ENCODE assay signal across 22 cellular contexts in the genomic region with DNA sequence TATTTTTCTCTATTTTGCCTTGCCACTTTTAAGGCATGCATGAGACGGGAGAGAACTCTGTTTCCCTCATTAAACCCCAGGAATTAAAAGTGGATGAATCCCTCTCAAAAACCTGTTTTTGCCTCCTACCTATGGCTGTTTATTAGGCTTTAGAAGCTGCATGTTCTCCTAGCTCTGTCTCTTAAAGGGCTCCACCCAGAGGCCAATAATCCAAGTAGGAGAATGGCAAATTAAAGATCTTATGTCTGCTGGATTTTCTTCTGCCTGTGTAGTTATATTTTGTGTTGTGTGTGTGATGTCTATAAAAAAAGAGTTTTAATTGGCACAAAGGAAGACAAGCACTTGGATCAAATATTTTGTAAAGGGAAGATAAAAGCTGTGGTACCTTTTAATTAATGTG. TPM values are rescaled to one million over a fixed set of nuclear protein-coding genes. Genes with fewer than 3 reads are reported as not detected.
A peak's percentile ranks its signal among the peaks of the same experiment; 100 is the strongest.
DNase-seq lines count a peak whose midpoint lies in the region; ATAC-seq, FAIRE-seq and TF ChIP-seq lines count a peak whose summit lies in the region.
"Had no signal": no experiment of that assay in that cellular context is flagged by ENCODE, and none has a peak within 500 bp of the region (broad histone marks: within the 10 kb centered on the region; RNA-seq: fewer than 3 reads in every experiment).

No MANE protein-coding gene starts in this region.

- no peak overlapping the region for H2BK15ac ChIP-seq in mesendoderm (replicated peaks; ENCODE audit: low read depth)

- no peak overlapping the region for H3K4me2 ChIP-seq in mesendoderm (ENCODE audit: low read length)

- H3K36me3 ChIP-seq in mesendoderm (ENCODE audit: control insufficient read depth, insufficient read depth, low read length) (no peaks in the 10 kb centered on the region), small intestine (ENCODE audit: control insufficient read depth in 2 of 2, insufficient read depth in 2 of 2, low read length in 2 of 2) (no peaks in the 10 kb centered on the region)
- H3K36me3 ChIP-seq: BE2C, ovary, uterus had no signal

- no peak overlapping the region for H4K8ac ChIP-seq in mesendoderm (ENCODE audit: low read depth, low read length)

- H3K18ac ChIP-seq in mesendoderm (ENCODE audit: low read length), result no peak overlapping the region

- no peaks in the 10 kb centered on the region for H3K9me3 ChIP-seq in small intestine (ENCODE audit: control insufficient read depth, low read depth)
- H3K9me3 ChIP-seq: BE2C, ovary, uterus had no signal

- DNase-seq in Kasumi-1 (lab: John Stamatoyannopoulos, UW) (peak; percentile 19 to 21), astrocyte of the spinal cord (ENCODE audit: low read depth, low spot score) (peak; percentile 28), mesendoderm (peak; percentile 26), small intestine (no peak), GM19240 (ENCODE audit: insufficient read length, low spot score) (no peak)
- no peak for DNase-seq in stimulated activated naive CD4-positive, alpha-beta T cell treated with Interleukin-2 at 50 U/mL for 16 hours (lab: John Stamatoyannopoulos, UW)
- DNase-seq: activated CD4-positive, alpha-beta T cell treated with anti-CD3 and anti-CD28 coated beads, Interleukin-2, amount 10 ng/mL, durations not matched to agents 24 days and 14 days; activated T-cell treated with anti-CD3 and anti-CD28 coated beads for 4 hours; BE2C; DND-41; islet precursor cell; KG1; NCI-H1930; NCI-H69; ovary; SIG-M5; stimulated activated naive CD4-positive, alpha-beta T cell; T-helper 9 cell; uterus had no signal

- H2AK5ac ChIP-seq in mesendoderm (ENCODE audit: low read length), result no peak overlapping the region

- ATAC-seq in HG02571 (IDR thresholded peaks at IDR 0.05; ENCODE audit: unreplicated experiment), result no peak

- FAIRE-seq in small intestine (lab: Jason Lieb, UNC), result no peak

- H3K27ac ChIP-seq in C4-2B (no peak overlapping the region), mesendoderm (ENCODE audit: low read depth, low read length) (no peak overlapping the region), small intestine (ENCODE audit: low read depth in 1 of 2, low read length in 1 of 2) (no peak overlapping the region)
- H3K27ac ChIP-seq: ovary, skin epidermis, uterus had no signal

- no peak overlapping the region for H3K4ac ChIP-seq in mesendoderm (ENCODE audit: low read depth, low read length)

- H3K27me3 ChIP-seq in mesendoderm (ENCODE audit: insufficient read depth, low read length, poor library complexity) (no peaks in the 10 kb centered on the region), small intestine (ENCODE audit: control insufficient read depth in 2 of 2, insufficient read depth in 2 of 2, low read length in 2 of 2) (no peaks in the 10 kb centered on the region)
- H3K27me3 ChIP-seq: BE2C, ovary, uterus had no signal

- H3K79me1 ChIP-seq in mesendoderm (ENCODE audit: low read length), result no peaks in the 10 kb centered on the region

- TF ChIP-seq CTCF in C4-2B (conservative IDR thresholded peaks at IDR 0.05) (peak; percentile 57), astrocyte of the spinal cord (IDR thresholded peaks at IDR 0.05; ENCODE audit: low read depth, low read length) (peak; percentile 28)

- no peak overlapping the region for H3K4me3 ChIP-seq in astrocyte of the spinal cord (ENCODE audit: low read depth, low read length)
- H3K4me3 ChIP-seq in mesendoderm (ENCODE audit: low read length), result no peak overlapping the region
- H3K4me3 ChIP-seq in small intestine (ENCODE audit: low read depth in 1 of 2, low read length in 2 of 2), result no peak overlapping the region
- H3K4me3 ChIP-seq: ovary, skin epidermis, uterus had no signal

- H4K5ac ChIP-seq in mesendoderm (ENCODE audit: low read length), result no peak overlapping the region

- H3K79me2 ChIP-seq in mesendoderm (ENCODE audit: control insufficient read depth, insufficient read depth, low read length), result no peaks in the 10 kb centered on the region

- no peak overlapping the region for H3K23ac ChIP-seq in mesendoderm (ENCODE audit: low read length)

- H3K56ac ChIP-seq in mesendoderm (ENCODE audit: low read length), result no peak overlapping the region

- no peak overlapping the region for H3K9ac ChIP-seq in mesendoderm (ENCODE audit: low read length)

- in situ Hi-C loops in astrocyte of the spinal cord (cut with HindIII; ENCODE audit: low sequenced_read_pairs), result no loop called here

- H3K4me1 ChIP-seq in mesendoderm (ENCODE audit: control insufficient read depth, low read depth, low read length), result no peaks in the 10 kb centered on the region
- no peaks in the 10 kb centered on the region for H3K4me1 ChIP-seq in small intestine (ENCODE audit: control insufficient read depth in 2 of 2, insufficient read depth in 1 of 2, low read depth in 1 of 2, low read length in 1 of 2)
- H3K4me1 ChIP-seq: BE2C, uterus had no signal

- H2BK5ac ChIP-seq in mesendoderm (ENCODE audit: low read length), result no peak overlapping the region

- whole genome bisulfite sequencing in mesendoderm (ENCODE audit: extremely low coverage, insufficient coverage, low lambda C conversion rate), result no CpG with 5 or more reads among the region's 1 CpG
- WGBS in small intestine, 3 donors, result 47 to 84% (median 65%) methylated on average over 1 of the region's 1 CpG

- no peak overlapping the region for H2BK120ac ChIP-seq in mesendoderm (ENCODE audit: low read depth, low read length)

RNA-seq across cellular contexts. Expression of gene MAGEC1, which starts 32.4 kb away (rescaled TPM):
- not detected for polyA plus RNA-seq in mesendoderm (2013, experiment 1 of 2)
- not detected for polyA plus RNA-seq in mesendoderm (2013, experiment 2 of 2)
- not detected for polyA plus RNA-seq in small intestine

Comparison
In these comparisons a context has a peak if more than half of its experiments do, and no peak if none do; other contexts are left out.
1. DNase-seq: peak in Kasumi-1 (2 of 2), astrocyte of the spinal cord (single experiment) and mesendoderm (single experiment); none in small intestine (single experiment), stimulated activated naive CD4-positive, alpha-beta T cell treated with Interleukin-2 at 50 U/mL for 16 hours (single experiment) and GM19240 (single experiment).